In the genomic region with DNA sequence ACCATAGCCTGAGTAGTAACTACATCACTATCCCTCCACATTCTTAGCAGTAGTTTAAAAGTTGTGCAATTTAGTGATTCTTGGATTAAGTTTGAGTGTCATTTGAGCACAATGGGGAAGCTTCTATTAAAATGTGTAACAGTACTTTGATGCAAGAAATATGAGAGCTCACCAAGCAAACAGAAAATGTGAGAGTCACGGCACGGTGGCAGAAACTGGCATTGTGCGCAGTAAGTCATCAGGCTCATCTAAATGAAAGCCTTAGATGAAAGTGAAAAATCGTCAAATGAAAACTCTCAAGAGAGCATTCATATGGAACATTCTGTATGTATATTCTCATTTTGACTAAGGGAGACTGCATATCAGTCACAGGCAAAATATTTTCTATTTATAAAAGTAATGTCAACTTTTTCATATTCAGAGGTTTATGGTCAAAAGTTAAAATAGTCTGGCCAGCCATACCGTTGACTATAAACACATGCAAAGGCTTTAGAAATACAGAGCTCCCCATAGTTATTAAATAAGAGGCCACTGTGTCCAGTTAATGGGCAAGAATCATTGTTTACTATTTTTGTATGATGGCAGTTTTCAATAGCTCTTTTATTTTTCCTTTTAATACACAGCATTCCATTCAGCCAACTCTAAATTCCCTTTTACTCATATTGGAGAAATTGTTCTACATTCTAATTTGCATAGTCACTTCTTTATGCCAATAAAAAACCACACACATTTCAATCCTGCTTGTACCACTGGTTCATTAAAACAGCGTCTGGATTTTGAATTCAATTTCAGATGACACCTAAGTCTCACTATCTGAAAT, we compare ENCODE assay signal across 11 cellular contexts.
A peak's percentile ranks its signal among the peaks of the same experiment; 100 is the strongest.
DNase-seq lines count a peak whose midpoint lies in the region; ATAC-seq, FAIRE-seq and TF ChIP-seq lines count a peak whose summit lies in the region.
"Had no signal": no experiment of that assay in that cellular context is flagged by ENCODE, and none has a peak within 500 bp of the region (broad histone marks: within the 10 kb centered on the region; RNA-seq: fewer than 3 reads in every experiment).

No MANE protein-coding gene starts in this region.

- no peaks in the 10 kb centered on the region for H3K4me1 ChIP-seq in CD8-positive, alpha-beta T cell (ENCODE audit: insufficient read depth, low read length)

- H3K27ac Mint-ChIP-seq in CD8-positive, alpha-beta T cell, result no peak overlapping the region
- H3K27ac Mint-ChIP-seq: activated naive CD4-positive, alpha-beta T cell treated with anti-CD3 and anti-CD28 coated beads, Interleukin-2, amount 50 U/mL, for 24 hours; WTC11 had no signal

- H3K36me3 ChIP-seq in CD8-positive, alpha-beta T cell (ENCODE audit: insufficient read depth, low read length), result no peaks in the 10 kb centered on the region

- no peaks in the 10 kb centered on the region for H3K27me3 Mint-ChIP-seq in CD8-positive, alpha-beta T cell (ENCODE audit: low read depth)
- H3K27me3 Mint-ChIP-seq: activated naive CD4-positive, alpha-beta T cell treated with anti-CD3 and anti-CD28 coated beads, Interleukin-2, amount 50 U/mL, for 24 hours had no signal

- H3K36me3 Mint-ChIP-seq in CD8-positive, alpha-beta T cell, result no peaks in the 10 kb centered on the region
- H3K36me3 Mint-ChIP-seq: activated naive CD4-positive, alpha-beta T cell treated with anti-CD3 and anti-CD28 coated beads, Interleukin-2, amount 50 U/mL, for 24 hours; WTC11 had no signal

- peaks cover 7% of the 10 kb centered on the region for H3K9me3 Mint-ChIP-seq in CD8-positive, alpha-beta T cell
- H3K9me3 Mint-ChIP-seq: WTC11 had no signal

- DNase-seq in GM12891 (ENCODE audit: insufficient read length, low spot score) (no peak), HuH-7 (ENCODE audit: low spot score) (no peak)
- no peak for DNase-seq in CD8-positive, alpha-beta T cell
- no peak for DNase-seq in activated CD4-positive, alpha-beta T cell treated with anti-CD3 and anti-CD28 coated beads for 48 hours

- no peak for TF ChIP-seq CTCF in CD8-positive, alpha-beta T cell (IDR thresholded peaks at IDR 0.05)

- H3K27ac ChIP-seq in angular gyrus (ENCODE audit: low read depth, low read length), result peak overlapping the region; percentile 89
- H3K27ac ChIP-seq in CD8-positive, alpha-beta T cell (ENCODE audit: low read depth, low read length), result no peak overlapping the region

- H3K27me3 ChIP-seq in CD8-positive, alpha-beta T cell (ENCODE audit: insufficient read depth, low read length), result no peaks in the 10 kb centered on the region

- H3K4me3 ChIP-seq in CD8-positive, alpha-beta T cell (ENCODE audit: low read depth, low read length), result no peak overlapping the region

- no peak for TF ChIP-seq POLR2A in GM12891 (IDR thresholded peaks at IDR 0.05; ENCODE audit: low read depth, low read length)

- POLR2A ChIA-PET in CD8-positive, alpha-beta T cell (lab: Charles Lee), result no interaction called here

- intact Hi-C loops in CD8-positive, alpha-beta T cell (cut with DNase I, micrococcal nuclease), result no loop called here

- no peaks in the 10 kb centered on the region for H3K9me3 ChIP-seq in CD8-positive, alpha-beta T cell (ENCODE audit: low read length)

- ATAC-seq in GM21526 (IDR thresholded peaks at IDR 0.05; ENCODE audit: low FRiP score, unreplicated experiment) (peak; percentile 96), HG03108 (IDR thresholded peaks at IDR 0.05; ENCODE audit: unreplicated experiment) (peak; percentile 94)
- ATAC-seq in CD8-positive, alpha-beta T cell, result no peak
- no peak for ATAC-seq in activated CD4-positive, CD25-positive, alpha-beta regulatory T cell treated with anti-CD3 and anti-CD28 coated beads, Interleukin-2, amount 50 U/mL, for 24 hours
- ATAC-seq: WTC11 had no signal

- FAIRE-seq in GM12891 (lab: Jason Lieb, UNC), result no peak
- FAIRE-seq: G401.6 had no signal

- CTCF ChIA-PET in CD8-positive, alpha-beta T cell (lab: Charles Lee), result no interaction called here

- H3K4me1 Mint-ChIP-seq in CD8-positive, alpha-beta T cell (ENCODE audit: low read depth), result no peaks in the 10 kb centered on the region
- H3K4me1 Mint-ChIP-seq: activated naive CD4-positive, alpha-beta T cell treated with anti-CD3 and anti-CD28 coated beads, Interleukin-2, amount 50 U/mL, for 24 hours had no signal

- H3K4me3 Mint-ChIP-seq in CD8-positive, alpha-beta T cell, result no peak overlapping the region
- H3K4me3 Mint-ChIP-seq: activated naive CD4-positive, alpha-beta T cell treated with anti-CD3 and anti-CD28 coated beads, Interleukin-2, amount 50 U/mL, for 24 hours; WTC11 had no signal

TF ChIP-seq in GM12891, 5 proteins besides CTCF, POLR2A, EP300 and RAD21:
- TF ChIP-seq PAX5 (IDR thresholded peaks at IDR 0.05; ENCODE audit: insufficient read depth, low read length, severe bottlenecking) (peak; percentile 81), TAF1 (IDR thresholded peaks at IDR 0.05; ENCODE audit: low read depth, low read length) (no peak), POU2F2 (IDR thresholded peaks at IDR 0.05; ENCODE audit: low read depth, low read length) (no peak)

Comparison
In these comparisons a context has a peak if more than half of its experiments do, and no peak if none do; other contexts are left out.
1. ATAC-seq: peak in GM21526 (single experiment) and HG03108 (single experiment); none in CD8-positive, alpha-beta T cell (single experiment) and activated CD4-positive, CD25-positive, alpha-beta regulatory T cell treated with anti-CD3 and anti-CD28 coated beads, Interleukin-2, amount 50 U/mL, for 24 hours (0 of 2).